In genomic region chr5:55307383-55308253, GRCh38 we compare ENCODE assay signal across 8 cellular contexts. TPM values are rescaled to one million over a fixed set of nuclear protein-coding genes. Genes with fewer than 3 reads are reported as not detected.
DNase-seq lines count a peak whose midpoint lies in the region; ATAC-seq and TF ChIP-seq lines count a peak whose summit lies in the region.

Gene DHX29, minus strand, starts transcription at chr5:55307694. Its CDS starts 121 bp downstream, at chr5:55307573.
Gene MTREX, plus strand, starts transcription at chr5:55307989. Its CDS starts 25 bp downstream, at chr5:55308014.

- peak within 1 kb of the TSS; percentile 92 for H3K4ac ChIP-seq in IMR-90 (ENCODE audit: low read depth, low read length)

- peak within 1 kb of the TSS; percentile 59; the same call in 1 of the 2 replicates for H2BK20ac ChIP-seq in IMR-90 (ENCODE audit: low read depth, low read length)

- peak within 1 kb of the TSS; percentile 73 for H2BK5ac ChIP-seq in IMR-90 (ENCODE audit: low read depth, low read length, poor library complexity, severe bottlenecking)

- H3K36me3 ChIP-seq in IMR-90 (ENCODE audit: control insufficient read depth, insufficient read depth, low read length) (no peaks in the 10 kb centered on the region), OCI-LY7 (ENCODE audit: insufficient read depth, low read length) (peaks cover 46% of the 10 kb centered on the region)

- H3K56ac ChIP-seq in IMR-90 (ENCODE audit: extremely low read depth, insufficient read depth, low read length), result peak within 1 kb of the TSS; percentile 99

- peaks cover 5% of the 10 kb centered on the region; the same call in 1 of the 2 replicates for H3K9me1 ChIP-seq in IMR-90 (ENCODE audit: insufficient read depth, low read length)

- peaks cover 14% of the 10 kb centered on the region; the same call in 1 of the 2 replicates for H4K20me1 ChIP-seq in IMR-90 (ENCODE audit: insufficient read depth, low read length)
- peaks cover 10% of the 10 kb centered on the region; the same call in 1 of the 2 replicates for H4K20me1 ChIP-seq in OCI-LY7 (ENCODE audit: insufficient read depth, low read length)

- H3K9me2 ChIP-seq in OCI-LY7 (ENCODE audit: insufficient read depth, low read length), result no peaks in the 10 kb centered on the region

- in situ Hi-C loops in IMR-90 (cut with MboI; ENCODE audit: low sequenced_read_pairs), result no loop called here

- dilution Hi-C loops in IMR-90 (cut with HindIII; ENCODE audit: low sequenced_read_pairs, unreplicated experiment), result no loop called here

- H3K79me2 ChIP-seq in OCI-LY7 (ENCODE audit: insufficient read depth, low read depth, low read length), result peaks cover 92% of the 10 kb centered on the region

- H3K4me1 ChIP-seq in IMR-90 (ENCODE audit: control insufficient read depth, insufficient read depth, low read length) (peaks cover 3% of the 10 kb centered on the region), OCI-LY7 (ENCODE audit: insufficient read depth, low read length, poor library complexity, severe bottlenecking) (peaks cover 42% of the 10 kb centered on the region), mononuclear cell (ENCODE audit: insufficient read depth, low read length) (peaks cover 57% of the 10 kb centered on the region)

- intact Hi-C loops in IMR-90 (cut with micrococcal nuclease) (loop anchor here (5.0 kb wide), 1 partner anchor 135 kb away; the partner anchor contains the start of gene CDC20B), OCI-LY7 (cut with micrococcal nuclease; ENCODE audit: unreplicated experiment) (loop anchor here (5.0 kb wide), 2 partner anchors 80 to 135 kb away; partner anchors contain the start of genes CDC20B and MCIDAS)

- H3K4me3 ChIP-seq in IMR-90 (ENCODE audit: insufficient read depth, low read depth, low read length), result peak within 1 kb of the TSS; percentile 71
- H3K4me3 ChIP-seq in OCI-LY7 (ENCODE audit: low read depth, low read length, poor library complexity, severe bottlenecking), result peak within 1 kb of the TSS; percentile 91
- H3K4me3 ChIP-seq in mononuclear cell (ENCODE audit: low read length), result peak within 1 kb of the TSS; percentile 80

- H4K8ac ChIP-seq in IMR-90 (ENCODE audit: low read depth in 2 of 2, low read length in 2 of 2), result peak within 1 kb of the TSS; percentile 70 to 96

- H2AFZ ChIP-seq in IMR-90 (replicated peaks; ENCODE audit: low read length, poor library complexity) (peak within 1 kb of the TSS; percentile 88), OCI-LY7 (ENCODE audit: low read length) (peak within 1 kb of the TSS; percentile 89)

- peak within 1 kb of the TSS; percentile 89 for H2BK120ac ChIP-seq in IMR-90 (ENCODE audit: low read depth, low read length)

- peak; percentile 90 for TF ChIP-seq POLR2A in IMR-90 (IDR thresholded peaks at IDR 0.05; ENCODE audit: low read depth, low read length)

- H2BK15ac ChIP-seq in IMR-90 (ENCODE audit: low read depth, low read length), result peak within 1 kb of the TSS; percentile 42; the same call in 2 of the 3 replicates

- CTCF ChIA-PET in IMR-90 (lab: Yijun Ruan, JAX), result interaction anchor here (0.6 kb wide), 1 partner anchor 785 kb away, joined by 4 read pairs; no protein-coding TSS in a partner anchor
- CTCF ChIA-PET in OCI-LY7 (lab: Charles Lee; ENCODE audit: unreplicated experiment), result no interaction called here

- peak within 1 kb of the TSS; percentile 88 for H3K9ac ChIP-seq in IMR-90 (ENCODE audit: low read depth, low read length)

- no peaks in the 10 kb centered on the region for H3K27me3 ChIP-seq in IMR-90 (ENCODE audit: control insufficient read depth, insufficient read depth, low read length)
- H3K27me3 ChIP-seq in mononuclear cell (ENCODE audit: insufficient read depth, low read length), result no peaks in the 10 kb centered on the region

- peaks cover 2 to 40% of the 10 kb centered on the region in 2 experiments; a peak in 3 of 4 replicates for H3K79me1 ChIP-seq in IMR-90 (ENCODE audit: low read depth in 1 of 2, low read length in 2 of 2)

- H3K9me3 ChIP-seq in IMR-90 (ENCODE audit: control insufficient read depth, insufficient read depth, low read length) (peaks cover 4% of the 10 kb centered on the region), OCI-LY7 (ENCODE audit: low read length) (peaks cover 21% of the 10 kb centered on the region), mononuclear cell (ENCODE audit: low read depth, low read length) (no peaks in the 10 kb centered on the region)

- H3K4me2 ChIP-seq in IMR-90 (ENCODE audit: low read depth, low read length), result peak within 1 kb of the TSS; percentile 91
- peak within 1 kb of the TSS; percentile 97 for H3K4me2 ChIP-seq in OCI-LY7 (ENCODE audit: low read length)

- H3K23ac ChIP-seq in IMR-90 (ENCODE audit: low read depth, low read length), result peak within 1 kb of the TSS; percentile 88

- TF ChIP-seq CTCF in IMR-90 (conservative IDR thresholded peaks at IDR 0.05; ENCODE audit: low read depth, low read length) (no peak), OCI-LY7 (conservative IDR thresholded peaks at IDR 0.05; ENCODE audit: low read length) (no peak)

- BruUV-seq in IMR-90 (replicated peaks; lab: Mats Ljungman, UMichigan) (no TSS peak), OCI-LY7 (replicated peaks; lab: Mats Ljungman, UMichigan) (no TSS peak)

- POLR2A ChIA-PET in IMR-90 (lab: Charles Lee; ENCODE audit: unreplicated experiment), result interaction anchor here (0.5 to 0.7 kb wide), 6 partner anchors 11 to 678 kb away, joined by 4 to 9 read pairs (median 5); no protein-coding TSS in a partner anchor
- POLR2A ChIA-PET in OCI-LY7 (lab: Charles Lee), result interaction anchor here (0.6 to 2.4 kb wide), 17 partner anchors 9 to 1508 kb away, joined by 3 to 15 read pairs (median 4); partner anchors contain the start of genes CCNO and MAP3K1

- DNase-seq in DMS114 treated with DMSO at 0.1 percent for 48 hours (lab: John Stamatoyannopoulos, UW; ENCODE audit: unreplicated experiment) (peak; percentile 78), IMR-90 (peak; percentile 91), OCI-LY7 (ENCODE audit: low spot score) (peak; percentile 89), activated T-cell treated with anti-CD3 and anti-CD28 coated beads for 1 hour (ENCODE audit: low read depth) (peak; percentile 79), epithelial cell of prostate (ENCODE audit: low read depth, low spot score) (peak; percentile 60)
- DNase-seq in stimulated activated CD8-positive, alpha-beta memory T cell treated with anti-CD3 and anti-CD28 coated beads, Interleukin-4, amount 100 ng/mL, for 1 hour (ENCODE audit: low read depth in 2 of 2, low spot score in 1 of 2), result peak; percentile 72 to 80

- H3K27ac ChIP-seq in IMR-90 (ENCODE audit: insufficient read depth, low read length), result peak within 1 kb of the TSS; percentile 58
- H3K27ac ChIP-seq in OCI-LY7 (ENCODE audit: low read depth, low read length, poor library complexity, severe bottlenecking), result peak within 1 kb of the TSS; percentile 63
- H3K27ac ChIP-seq in epithelial cell of prostate, result peak within 1 kb of the TSS; percentile 94

- peak within 1 kb of the TSS; percentile 94 for H3K14ac ChIP-seq in IMR-90 (replicated peaks; ENCODE audit: low read depth, low read length)

- H2AK9ac ChIP-seq in IMR-90 (replicated peaks; ENCODE audit: low read depth, low read length, poor library complexity), result peak within 1 kb of the TSS; percentile 96

- H3K18ac ChIP-seq in IMR-90 (ENCODE audit: low read depth, low read length), result peak within 1 kb of the TSS; percentile 49

- H2AK5ac ChIP-seq in IMR-90 (ENCODE audit: low read depth, low read length), result peak within 1 kb of the TSS; percentile 50

- 0% methylated on average over 24 of the region's 62 CpGs; no CpG with 5 or more reads in 1 of the 2 experiments for WGBS in IMR-90 (ENCODE audit: extremely low coverage in 2 of 2, insufficient read length in 1 of 2), 2 experiments

- peak; percentile 91 for ATAC-seq in GM21529 (IDR thresholded peaks at IDR 0.05; ENCODE audit: unreplicated experiment)
- ATAC-seq in IMR-90 (ENCODE audit: low read depth), result peak; percentile 90

- TF ChIP-seq RAD21 in IMR-90 (IDR thresholded peaks at IDR 0.05; ENCODE audit: low read length), result no peak

- H4K91ac ChIP-seq in IMR-90 (ENCODE audit: insufficient read depth, low read depth, low read length), result peak within 1 kb of the TSS; percentile 93

- peak within 1 kb of the TSS; percentile 78 for H4K5ac ChIP-seq in IMR-90 (ENCODE audit: low read depth, low read length)

TF ChIP-seq in IMR-90, 13 proteins besides CTCF, POLR2A, EP300 and RAD21 (continues in another document):
- TF ChIP-seq NFE2L2 (IDR thresholded peaks at IDR 0.05; ENCODE audit: low read depth, low read length), result no peak
- peak; percentile 59 for TF ChIP-seq USF2 (IDR thresholded peaks at IDR 0.05; ENCODE audit: low read depth, low read length)
- TF ChIP-seq FOS (IDR thresholded peaks at IDR 0.05; ENCODE audit: low read depth, low read length), result no peak
- no peak for TF ChIP-seq CEBPB (IDR thresholded peaks at IDR 0.05; ENCODE audit: low read depth, low read length)
- no peak for TF ChIP-seq MAFK (IDR thresholded peaks at IDR 0.05; ENCODE audit: low read depth, low read length)
- no peak for TF ChIP-seq RCOR1 (IDR thresholded peaks at IDR 0.05; ENCODE audit: insufficient replicate concordance, low read length)
- no peak for TF ChIP-seq RFX5 (IDR thresholded peaks at IDR 0.05; ENCODE audit: low read depth, low read length)
- peak; percentile 41; the same call in 1 of the 2 replicates for TF ChIP-seq CHD1 (IDR thresholded peaks at IDR 0.05; ENCODE audit: low read depth, low read length)

RNA-seq across cellular contexts. Expression of gene DHX29, which starts in this region (rescaled TPM):
- total RNA-seq in IMR-90 (2012; rRNA removed), result 25.6 and 35.6 TPM in 2 replicates
- 7.0 and 9.5 TPM in 2 replicates for polyA plus RNA-seq in IMR-90 (2012; rRNA removed)
- polyA plus RNA-seq in IMR-90 (2012; cell fraction: cytosol; rRNA removed), result 0.95 and 2.1 TPM in 2 replicates
- 0.67 and 5.1 TPM in 2 replicates for polyA plus RNA-seq in IMR-90 (2012; cell fraction: nucleus; rRNA removed; ENCODE audit: low replicate concordance)
- 12.7 and 13.2 TPM in 2 replicates for total RNA-seq in OCI-LY7 (2014; rRNA removed; shearing (Covaris generic))
- total RNA-seq in OCI-LY7 (2022), result 17.4 and 19.9 TPM in 2 replicates
- total RNA-seq in mononuclear cell, result 23.6 TPM

RNA-seq across cellular contexts. Expression of gene MTREX, which starts in this region (rescaled TPM):
- 33.2 and 83.3 TPM in 2 replicates for total RNA-seq in IMR-90 (2012; rRNA removed)
- 19.8 and 22.1 TPM in 2 replicates for polyA plus RNA-seq in IMR-90 (2012; rRNA removed)
- polyA plus RNA-seq in IMR-90 (2012; cell fraction: cytosol; rRNA removed), result 1.5 and 2.4 TPM in 2 replicates
- polyA plus RNA-seq in IMR-90 (2012; cell fraction: nucleus; rRNA removed; ENCODE audit: low replicate concordance), result 2.3 and 14.8 TPM in 2 replicates
- total RNA-seq in OCI-LY7 (2014; rRNA removed; shearing (Covaris generic)), result 62.7 and 84.7 TPM in 2 replicates
- 118 and 125 TPM in 2 replicates for total RNA-seq in OCI-LY7 (2022)
- total RNA-seq in mononuclear cell, result 142 TPM

Comparison
In these comparisons a context has a peak if more than half of its experiments do, and no peak if none do; other contexts are left out.
1. Peak in every context shown above with its lines: DNase-seq, ATAC-seq, H3K4me3 ChIP-seq and H3K27ac ChIP-seq.